In the genomic region with DNA sequence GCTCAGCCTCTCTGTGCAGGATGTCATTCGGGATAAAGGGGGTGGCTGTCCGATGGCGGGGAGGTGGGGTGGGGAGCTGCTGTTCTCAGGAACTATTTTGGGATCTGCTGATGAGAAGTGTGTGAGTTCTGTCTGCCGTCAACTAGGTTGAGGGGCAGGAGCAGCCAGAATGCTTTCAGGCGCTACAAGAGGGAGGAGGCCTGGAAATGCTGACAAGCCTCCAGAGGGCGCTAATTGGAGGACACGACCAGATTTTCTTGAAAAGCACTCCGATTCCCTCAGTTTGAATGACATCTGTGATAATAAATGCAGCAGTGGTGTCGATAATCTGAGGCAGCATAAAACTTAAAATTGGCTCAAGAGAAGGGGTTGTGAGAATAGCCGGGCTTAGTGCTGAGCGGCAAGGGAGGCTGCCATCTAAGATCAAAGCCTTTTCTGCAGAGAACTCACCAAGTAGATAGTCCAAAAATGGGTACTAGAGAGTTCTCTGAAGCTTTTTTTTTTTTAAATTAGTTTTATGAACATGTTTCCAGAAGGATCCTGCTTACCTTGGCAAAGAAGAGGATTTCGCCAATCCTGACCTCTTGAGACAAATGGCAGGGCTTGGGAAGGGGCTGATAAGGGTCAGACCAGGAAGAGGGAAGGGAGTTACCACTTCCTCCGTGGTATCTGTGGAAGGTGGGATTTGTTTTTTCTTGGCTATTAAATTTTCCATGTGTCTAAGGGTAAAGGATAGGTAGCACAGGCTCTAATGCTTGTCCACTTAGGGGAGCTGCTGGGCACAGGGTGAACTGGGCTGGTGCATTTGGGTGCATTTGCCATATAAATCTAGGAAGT, we compare ENCODE assay signal across 1 cellular context.
TF ChIP-seq lines count a peak whose summit lies in the region.

No MANE protein-coding gene starts in this region.

TF ChIP-seq in HCT116, 20 proteins besides CTCF, POLR2A, EP300 and RAD21 (continued from another document):
- TF ChIP-seq YY1 (IDR thresholded peaks at IDR 0.05; ENCODE audit: extremely low read depth, insufficient replicate concordance, low read depth, low read length): no peak
